10 cellular contexts compared by ENCODE assay signal in the genomic region with DNA sequence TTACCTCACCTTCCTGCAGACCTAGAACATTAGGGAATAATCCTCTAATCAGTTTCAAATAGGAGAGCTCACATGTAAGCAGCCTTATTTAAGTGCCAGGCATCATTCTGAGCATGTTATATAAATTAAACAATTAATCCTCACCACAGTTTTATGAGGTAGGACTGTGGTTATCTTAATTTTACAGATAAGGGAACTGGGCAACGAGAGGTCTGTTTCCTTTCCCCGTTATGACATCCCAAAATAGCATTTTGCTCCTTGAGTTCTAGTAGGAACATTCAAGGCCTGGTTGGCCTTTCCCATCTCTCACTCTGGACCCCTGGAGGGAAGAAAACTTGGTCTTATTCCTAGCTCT. TPM values are rescaled to one million over a fixed set of nuclear protein-coding genes. Genes with fewer than 3 reads are reported as not detected.
DNase-seq lines count a peak whose midpoint lies in the region; ATAC-seq, FAIRE-seq and TF ChIP-seq lines count a peak whose summit lies in the region.
"Had no signal": no experiment of that assay in that cellular context is flagged by ENCODE, and none has a peak within 500 bp of the region (broad histone marks: within the 10 kb centered on the region; RNA-seq: fewer than 3 reads in every experiment).

No MANE protein-coding gene starts in this region.

- POLR2A ChIA-PET in HEK293T (lab: Yijun Ruan, JAX): no interaction called here

- no peaks in the 10 kb centered on the region for H3K9me3 ChIP-seq in keratinocyte (ENCODE audit: control insufficient read depth, low read depth, low read length)
- H3K9me3 ChIP-seq in transverse colon: no peaks in the 10 kb centered on the region

- peak overlapping the region; percentile 21 for H2AFZ ChIP-seq in keratinocyte (ENCODE audit: control insufficient read depth, low read length)

- peaks cover 3 to 8% of the 10 kb centered on the region in 2 donors for H3K36me3 Mint-ChIP-seq in activated T-cell treated with anti-CD3 and anti-CD28 coated beads, Interleukin-2, amount 50 U/mL, for 72 hours (ENCODE audit: insufficient read depth in 2 of 2)
- no peaks in the 10 kb centered on the region for H3K36me3 Mint-ChIP-seq in activated T-helper 17 cell treated with anti-CD3 and anti-CD28 coated beads, Interleukin-2, amount 50 U/mL, for 72 hours (ENCODE audit: low read depth)

- peaks cover 0 to 4% of the 10 kb centered on the region in 2 donors for H3K9me3 Mint-ChIP-seq in activated T-cell treated with anti-CD3 and anti-CD28 coated beads, Interleukin-2, amount 50 U/mL, for 72 hours
- H3K9me3 Mint-ChIP-seq in activated T-helper 17 cell treated with anti-CD3 and anti-CD28 coated beads, Interleukin-2, amount 50 U/mL, for 72 hours: no peaks in the 10 kb centered on the region

- H3K4me1 ChIP-seq in keratinocyte (ENCODE audit: control insufficient read depth, extremely low read depth, insufficient read depth, low read length): peaks cover 16% of the 10 kb centered on the region
- H3K4me1 ChIP-seq in transverse colon: peaks cover 0 to 15% (median 2%) of the 10 kb centered on the region in 4 donors

- H3K4me1 Mint-ChIP-seq in activated T-cell treated with anti-CD3 and anti-CD28 coated beads, Interleukin-2, amount 50 U/mL, for 72 hours (ENCODE audit: low read depth): peaks cover 45% of the 10 kb centered on the region
- peaks cover 22% of the 10 kb centered on the region for H3K4me1 Mint-ChIP-seq in activated T-helper 17 cell treated with anti-CD3 and anti-CD28 coated beads, Interleukin-2, amount 50 U/mL, for 72 hours

- H3K27me3 ChIP-seq in keratinocyte (ENCODE audit: control insufficient read depth, extremely low read depth, insufficient read depth, low read length): no peaks in the 10 kb centered on the region
- no peaks in the 10 kb centered on the region for H3K27me3 ChIP-seq in transverse colon

- H3K9ac ChIP-seq in keratinocyte (ENCODE audit: control insufficient read depth, extremely low read depth, insufficient read depth, low read length): peak overlapping the region; percentile 62

- no peaks in the 10 kb centered on the region for H3K27me3 Mint-ChIP-seq in activated T-cell treated with anti-CD3 and anti-CD28 coated beads, Interleukin-2, amount 50 U/mL, for 72 hours (ENCODE audit: low read depth)
- no peaks in the 10 kb centered on the region for H3K27me3 Mint-ChIP-seq in activated T-helper 17 cell treated with anti-CD3 and anti-CD28 coated beads, Interleukin-2, amount 50 U/mL, for 72 hours

- intact Hi-C loops in transverse colon (cut with DNase I; ENCODE audit: low total_unique reads): no loop called here

- peak overlapping the region; percentile 80 to 82 for H3K4me3 Mint-ChIP-seq in activated T-cell treated with anti-CD3 and anti-CD28 coated beads, Interleukin-2, amount 50 U/mL, for 72 hours
- peak overlapping the region; percentile 78 for H3K4me3 Mint-ChIP-seq in activated T-helper 17 cell treated with anti-CD3 and anti-CD28 coated beads, Interleukin-2, amount 50 U/mL, for 72 hours

- H3K27ac Mint-ChIP-seq in activated T-cell treated with anti-CD3 and anti-CD28 coated beads, Interleukin-2, amount 50 U/mL, for 72 hours: peak overlapping the region; percentile 95
- peak overlapping the region; percentile 83 for H3K27ac Mint-ChIP-seq in activated T-helper 17 cell treated with anti-CD3 and anti-CD28 coated beads, Interleukin-2, amount 50 U/mL, for 72 hours

- H3K79me2 ChIP-seq in keratinocyte (ENCODE audit: control insufficient read depth, insufficient read depth, low read length): no peaks in the 10 kb centered on the region

- H3K4me2 ChIP-seq in keratinocyte (ENCODE audit: control insufficient read depth, extremely low read depth, insufficient read depth, low read depth, low read length): peak overlapping the region; percentile 91

- peak overlapping the region; percentile 77 for H3K27ac ChIP-seq in keratinocyte (ENCODE audit: control insufficient read depth, insufficient read depth, low read length)
- peak overlapping the region; percentile 45 to 69 (median 58) for H3K27ac ChIP-seq in transverse colon

- no peak for TF ChIP-seq CTCF in keratinocyte (optimal IDR thresholded peaks at IDR 0.05 in 1 of 3, IDR thresholded peaks at IDR 0.05 in 1 of 3, conservative IDR thresholded peaks at IDR 0.05 in 1 of 3; ENCODE audit: extremely low read depth in 1 of 3, insufficient read depth in 2 of 3, low read length in 3 of 3)
- TF ChIP-seq CTCF in transverse colon (IDR thresholded peaks at IDR 0.05): no peak

- in situ Hi-C loops in transverse colon (cut with MboI; ENCODE audit: low pct_ligation_motif_present in 1 of 4, low pct_unique_long_range_greater_than_20kb in 1 of 4, low sequenced_read_pairs in 3 of 4): loop anchor here in 1 of 4 donors (25.0 kb wide), 1 partner anchor 135 kb away; no protein-coding TSS in a partner anchor

- H3K36me3 ChIP-seq in keratinocyte (ENCODE audit: control insufficient read depth in 2 of 2, extremely low read depth in 1 of 2, insufficient read depth in 2 of 2, low read length in 2 of 2): no peaks in the 10 kb centered on the region
- no peaks in the 10 kb centered on the region for H3K36me3 ChIP-seq in transverse colon

- H3K9me1 ChIP-seq in keratinocyte (ENCODE audit: control insufficient read depth, extremely low read depth, insufficient read depth, low read length): no peaks in the 10 kb centered on the region

- CTCF ChIA-PET in HEK293T (lab: Yijun Ruan, JAX): no interaction called here

- no peaks in the 10 kb centered on the region for H4K20me1 ChIP-seq in keratinocyte (ENCODE audit: control insufficient read depth, extremely low read depth, insufficient read depth, low read length)

- 50 to 86% methylated on average over 2 of the region's 2 CpGs for WGBS in transverse colon (ENCODE audit: low coverage in 1 of 2), 2 donors

- TF ChIP-seq POLR2A in transverse colon (IDR thresholded peaks at IDR 0.05): no peak

- dilution Hi-C loops in keratinocyte (cut with MboI; ENCODE audit: extremely low pct_ligation_motif_present, low sequenced_read_pairs): no loop called here

- no peak for ATAC-seq in activated T-cell treated with anti-CD3 and anti-CD28 coated beads, Interleukin-2, amount 50 U/mL, for 72 hours (replicated peaks in 1 of 2)
- no peak for ATAC-seq in activated T-helper 17 cell treated with anti-CD3 and anti-CD28 coated beads, Interleukin-2, amount 50 U/mL, for 72 hours (replicated peaks)
- ATAC-seq in HG02798 (IDR thresholded peaks at IDR 0.05; ENCODE audit: poor library complexity, unreplicated experiment): no peak

- DNase-seq in activated T-cell treated with anti-CD3 and anti-CD28 coated beads, Interleukin-2, amount 50 U/mL, for 72 hours: no peak
- no peak for DNase-seq in activated T-cell treated with anti-CD3 and anti-CD28 coated beads, Interleukin-2, amount 50 U/mL, for 48 hours
- DNase-seq in keratinocyte (ENCODE audit: low read depth, low spot score) (no peak), transverse colon (no peak), NCI-H1417 treated with DMSO at 0.1 percent for 48 hours (lab: John Stamatoyannopoulos, UW) (no peak), HEK293T (ENCODE audit: extremely low spot score) (no peak)
- DNase-seq: NCI-H345 had no signal

- FAIRE-seq in keratinocyte (lab: Jason Lieb, UNC): no peak

- TF ChIP-seq EP300 in transverse colon (IDR thresholded peaks at IDR 0.05; ENCODE audit: low read depth): no peak

- peak overlapping the region in 1 of 3 experiments; percentile 68 for H3K4me3 ChIP-seq in keratinocyte (ENCODE audit: control insufficient read depth in 2 of 3, extremely low read depth in 1 of 3, insufficient read depth in 2 of 3, low read depth in 1 of 3, low read length in 3 of 3)
- no peak overlapping the region for H3K4me3 ChIP-seq in transverse colon

TF ChIP-seq in HEK293T, 16 proteins besides CTCF, POLR2A, EP300 and RAD21:
- TF ChIP-seq L3MBTL2 (conservative IDR thresholded peaks at IDR 0.05) (no peak), ARNT (IDR thresholded peaks at IDR 0.05) (no peak), SUZ12 (IDR thresholded peaks at IDR 0.05) (no peak), ELF4 (IDR thresholded peaks at IDR 0.05) (no peak), NFRKB (IDR thresholded peaks at IDR 0.05) (no peak), FOXK2 (IDR thresholded peaks at IDR 0.05) (no peak), BHLHE40 (IDR thresholded peaks at IDR 0.05; ENCODE audit: borderline replicate concordance) (no peak), FOXA1 (IDR thresholded peaks at IDR 0.05) (no peak)

RNA-seq across cellular contexts. Expression of a gene that starts 19.1 kb away (rescaled TPM):
- 1 to 10 TPM in 1 of 2 donors, under 1 TPM in 1; 0.58 to 1.6 TPM for total RNA-seq in activated T-cell treated with anti-CD3 and anti-CD28 coated beads, Interleukin-2, amount 50 U/mL, for 72 hours
- not detected for total RNA-seq in activated T-helper 17 cell treated with anti-CD3 and anti-CD28 coated beads, Interleukin-2, amount 50 U/mL, for 72 hours
- 0.07 TPM in 1 of 3 replicates, not detected in the others for polyA plus RNA-seq in keratinocyte
- not detected for polyA plus RNA-seq in keratinocyte (2011; ENCODE audit: low read depth)
- polyA plus RNA-seq in keratinocyte (2011; cell fraction: cytosol; rRNA removed): not detected in 2 replicates
- 0.31 TPM in 1 of 2 replicates, not detected in the other for polyA plus RNA-seq in keratinocyte (2011; cell fraction: nucleus; rRNA removed)
- polyA plus RNA-seq in keratinocyte (2012; ENCODE audit: low replicate concordance): not detected in 2 replicates
- polyA minus RNA-seq in keratinocyte: not detected in 3 replicates
- polyA minus RNA-seq in keratinocyte (2011; cell fraction: cytosol; rRNA and poly(A)+ RNA removed): not detected
- not detected in 2 replicates for polyA minus RNA-seq in keratinocyte (2011; cell fraction: nucleus; rRNA and poly(A)+ RNA removed)
- total RNA-seq in transverse colon: not detected
- total RNA-seq: HT1080 had no signal

RNA-seq across cellular contexts. Expression of a gene that starts 44.8 kb away (rescaled TPM):
- not detected for total RNA-seq in activated T-cell treated with anti-CD3 and anti-CD28 coated beads, Interleukin-2, amount 50 U/mL, for 72 hours
- total RNA-seq in activated T-helper 17 cell treated with anti-CD3 and anti-CD28 coated beads, Interleukin-2, amount 50 U/mL, for 72 hours: not detected
- not detected in 3 replicates for polyA plus RNA-seq in keratinocyte
- polyA plus RNA-seq in keratinocyte (2011; ENCODE audit: low read depth): not detected
- polyA plus RNA-seq in keratinocyte (2011; cell fraction: cytosol; rRNA removed): not detected in 2 replicates
- polyA plus RNA-seq in keratinocyte (2011; cell fraction: nucleus; rRNA removed): not detected in 2 replicates
- not detected in 2 replicates for polyA plus RNA-seq in keratinocyte (2012; ENCODE audit: low replicate concordance)
- not detected in 3 replicates for polyA minus RNA-seq in keratinocyte
- not detected for polyA minus RNA-seq in keratinocyte (2011; cell fraction: cytosol; rRNA and poly(A)+ RNA removed)
- polyA minus RNA-seq in keratinocyte (2011; cell fraction: nucleus; rRNA and poly(A)+ RNA removed): not detected in 2 replicates
- total RNA-seq in transverse colon: not detected
- total RNA-seq: HT1080 had no signal
